In the genomic region with DNA sequence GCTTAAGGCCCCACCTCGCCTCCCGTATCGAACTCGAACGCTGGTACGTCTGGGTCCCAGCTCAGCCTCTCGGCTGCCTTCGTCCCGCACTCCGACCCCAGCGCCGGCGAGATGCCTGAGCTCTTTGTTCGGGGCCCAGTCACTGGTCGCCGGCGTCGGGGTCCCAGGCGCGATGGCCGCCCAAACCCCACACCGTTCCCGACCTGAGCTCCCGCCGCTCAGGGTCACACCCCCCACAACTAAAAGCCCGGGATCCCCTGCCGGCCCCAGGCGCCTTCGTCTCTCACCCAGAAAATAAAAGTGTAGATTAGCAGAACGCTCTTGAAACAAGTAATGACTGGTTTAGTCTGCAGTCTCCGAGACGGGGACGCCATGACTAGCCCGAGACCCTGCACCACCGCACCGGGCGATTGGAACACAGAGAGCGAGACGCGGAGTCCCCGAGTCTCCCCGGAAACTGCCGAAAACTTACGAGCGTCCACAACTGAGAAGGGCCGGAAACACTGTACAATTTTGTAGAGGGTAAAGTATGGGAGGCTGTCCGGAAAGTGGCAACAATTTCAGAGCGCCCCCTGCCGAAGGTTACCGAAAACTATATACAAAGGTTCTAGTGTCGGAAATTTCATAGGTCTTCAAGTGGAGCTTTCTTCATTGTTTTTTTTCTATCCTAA, we compare ENCODE assay signal across 9 cellular contexts. TPM values are rescaled to one million over a fixed set of nuclear protein-coding genes. Genes with fewer than 3 reads are reported as not detected.
DNase-seq lines count a peak whose midpoint lies in the region; ATAC-seq, FAIRE-seq and TF ChIP-seq lines count a peak whose summit lies in the region.
"Had no signal": no experiment of that assay in that cellular context is flagged by ENCODE, and none has a peak within 500 bp of the region (broad histone marks: within the 10 kb centered on the region; RNA-seq: fewer than 3 reads in every experiment).

A gene with protein sequence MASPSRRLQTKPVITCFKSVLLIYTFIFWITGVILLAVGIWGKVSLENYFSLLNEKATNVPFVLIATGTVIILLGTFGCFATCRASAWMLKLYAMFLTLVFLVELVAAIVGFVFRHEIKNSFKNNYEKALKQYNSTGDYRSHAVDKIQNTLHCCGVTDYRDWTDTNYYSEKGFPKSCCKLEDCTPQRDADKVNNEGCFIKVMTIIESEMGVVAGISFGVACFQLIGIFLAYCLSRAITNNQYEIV (minus strand): TSS at position 486 of the 671 bp plus-strand sequence. CDS start 112 bp downstream, at position 374.

- POLR2A ChIA-PET in Caco-2 (lab: Charles Lee) = interaction anchor here (0.7 to 2.1 kb wide), 4 partner anchors 8 to 21 kb away, joined by 3 to 13 read pairs (median 8); no protein-coding TSS in a partner anchor

- peak within 1 kb of the TSS; percentile 85 for H2AFZ ChIP-seq in astrocyte (ENCODE audit: low read depth, low read length)

- peak within 1 kb of the TSS; percentile 81 for H3K4me3 ChIP-seq in Caco-2 (ENCODE audit: low read depth, low read length)
- peak within 1 kb of the TSS; percentile 80 for H3K4me3 ChIP-seq in astrocyte (ENCODE audit: insufficient read depth, low read depth, low read length)
- peak within 1 kb of the TSS; percentile 58 for H3K4me3 ChIP-seq in upper lobe of right lung

- H3K36me3 ChIP-seq in Caco-2 (ENCODE audit: control insufficient read depth, insufficient read depth, low read length) (no peaks in the 10 kb centered on the region), astrocyte (ENCODE audit: insufficient read depth, low read length) (peaks cover 7% of the 10 kb centered on the region), upper lobe of right lung (no peaks in the 10 kb centered on the region)

- intact Hi-C loops in Caco-2 (cut with micrococcal nuclease; ENCODE audit: unreplicated experiment) (loop anchor here (1.0 kb wide), 3 partner anchors 13 to 21 kb away; no protein-coding TSS in a partner anchor), upper lobe of right lung (cut with DNase I) (no loop called here)

- DNase-seq in Caco-2 = peak; percentile 89
- peak; percentile 84 for DNase-seq in LHCN-M2 (ENCODE audit: low read depth)
- peak; percentile 26 to 66 (median 52) for DNase-seq in T-helper 1 cell
- DNase-seq in astrocyte (ENCODE audit: low read depth) = peak; percentile 72
- DNase-seq in hepatic stellate cell (ENCODE audit: low spot score) = peak; percentile 65
- no peak for DNase-seq in pulmonary artery endothelial cell (ENCODE audit: low read depth, low spot score)
- DNase-seq in upper lobe of right lung = peak; percentile 84

- H3K9me3 Mint-ChIP-seq in Caco-2 (ENCODE audit: unreplicated experiment) = no peaks in the 10 kb centered on the region
- no peaks in the 10 kb centered on the region for H3K9me3 Mint-ChIP-seq in astrocyte (ENCODE audit: unreplicated experiment)

- H3K27me3 Mint-ChIP-seq in Caco-2 (ENCODE audit: insufficient read depth, unreplicated experiment) (no peaks in the 10 kb centered on the region), astrocyte (ENCODE audit: low read depth, unreplicated experiment) (no peaks in the 10 kb centered on the region)

- ATAC-seq in GM21528 (IDR thresholded peaks at IDR 0.05; ENCODE audit: low FRiP score, unreplicated experiment) (peak; percentile 72), upper lobe of right lung (peak; percentile 99)

- peak within 1 kb of the TSS; percentile 94 for H3K4me2 ChIP-seq in astrocyte (ENCODE audit: low read length)

- peak within 1 kb of the TSS; percentile 78 for H3K4me3 Mint-ChIP-seq in Caco-2 (ENCODE audit: unreplicated experiment)
- H3K4me3 Mint-ChIP-seq in astrocyte (ENCODE audit: unreplicated experiment) = peak within 1 kb of the TSS; percentile 94

- CTCF ChIA-PET in Caco-2 (lab: Charles Lee) = interaction anchor here (0.6 to 2.4 kb wide), 9 partner anchors 13 to 189 kb away, joined by 3 to 14 read pairs (median 5); no protein-coding TSS in a partner anchor

- peak in 1 of 2 experiments; percentile 53 for TF ChIP-seq CTCF in Caco-2 (IDR thresholded peaks at IDR 0.05; ENCODE audit: insufficient read depth in 1 of 2, low read depth in 1 of 2, low read length in 1 of 2, severe bottlenecking in 1 of 2, unreplicated experiment in 1 of 2)
- TF ChIP-seq CTCF in astrocyte (IDR thresholded peaks at IDR 0.05; ENCODE audit: insufficient read depth, low read depth, low read length) = peak; percentile 43
- TF ChIP-seq CTCF in upper lobe of right lung (IDR thresholded peaks at IDR 0.05) = peak; percentile 51

- H3K36me3 Mint-ChIP-seq in Caco-2 (ENCODE audit: insufficient read depth, unreplicated experiment) (peaks cover 21% of the 10 kb centered on the region), astrocyte (ENCODE audit: low read depth, unreplicated experiment) (no peaks in the 10 kb centered on the region)

- H3K9me3 ChIP-seq in Caco-2 = no peaks in the 10 kb centered on the region
- H3K9me3 ChIP-seq in astrocyte (ENCODE audit: insufficient read depth, low read depth, low read length) = no peaks in the 10 kb centered on the region
- no peaks in the 10 kb centered on the region for H3K9me3 ChIP-seq in upper lobe of right lung

- BruUV-seq in Caco-2 (replicated peaks; lab: Mats Ljungman, UMichigan) = TSS peak; percentile 53

- peaks cover 19% of the 10 kb centered on the region for H3K4me1 Mint-ChIP-seq in Caco-2 (ENCODE audit: low read depth, unreplicated experiment)
- H3K4me1 Mint-ChIP-seq in astrocyte (ENCODE audit: low read depth, unreplicated experiment) = peaks cover 1% of the 10 kb centered on the region

- H3K27me3 ChIP-seq in Caco-2 (replicated peaks; ENCODE audit: control insufficient read depth, insufficient read depth, low read length) (no peaks in the 10 kb centered on the region), astrocyte (ENCODE audit: insufficient read depth, low read length) (no peaks in the 10 kb centered on the region), upper lobe of right lung (no peaks in the 10 kb centered on the region)

- H3K9ac ChIP-seq in astrocyte (ENCODE audit: low read length) = peak within 1 kb of the TSS; percentile 93

- peaks cover 4% of the 10 kb centered on the region for H3K79me2 ChIP-seq in astrocyte (ENCODE audit: insufficient read depth, low read length)

- peak; percentile 100 for FAIRE-seq in astrocyte (lab: Jason Lieb, UNC)
- FAIRE-seq: colon had no signal

- H3K27ac Mint-ChIP-seq in Caco-2 (ENCODE audit: unreplicated experiment) (peak within 1 kb of the TSS; percentile 93), astrocyte (ENCODE audit: unreplicated experiment) (peak within 1 kb of the TSS; percentile 93)

- H4K20me1 ChIP-seq in astrocyte (ENCODE audit: insufficient read depth, low read length) = no peaks in the 10 kb centered on the region

- H3K27ac ChIP-seq in astrocyte (ENCODE audit: low read depth, low read length) (peak within 1 kb of the TSS; percentile 53), upper lobe of right lung (peak within 1 kb of the TSS; percentile 55)

- H3K4me1 ChIP-seq in Caco-2 = peaks cover 5% of the 10 kb centered on the region
- no peaks in the 10 kb centered on the region for H3K4me1 ChIP-seq in astrocyte (ENCODE audit: insufficient read depth, low read length)
- no peaks in the 10 kb centered on the region for H3K4me1 ChIP-seq in upper lobe of right lung

RNA-seq across cellular contexts. Expression of the gene that starts here (rescaled TPM):
- total RNA-seq in Caco-2 (2022) = 135 and 137 TPM in 2 replicates
- 23.5 and 27.3 TPM in 2 replicates for total RNA-seq in LHCN-M2 (2014; rRNA removed)
- polyA plus RNA-seq in LHCN-M2 (2012) = 19.9 TPM
- total RNA-seq in astrocyte = 49.7 and 51.2 TPM in 2 replicates
- total RNA-seq in pulmonary artery endothelial cell = 43.8 and 60.5 TPM in 2 replicates
- 13.9 TPM for total RNA-seq in upper lobe of right lung
